In the genomic region with DNA sequence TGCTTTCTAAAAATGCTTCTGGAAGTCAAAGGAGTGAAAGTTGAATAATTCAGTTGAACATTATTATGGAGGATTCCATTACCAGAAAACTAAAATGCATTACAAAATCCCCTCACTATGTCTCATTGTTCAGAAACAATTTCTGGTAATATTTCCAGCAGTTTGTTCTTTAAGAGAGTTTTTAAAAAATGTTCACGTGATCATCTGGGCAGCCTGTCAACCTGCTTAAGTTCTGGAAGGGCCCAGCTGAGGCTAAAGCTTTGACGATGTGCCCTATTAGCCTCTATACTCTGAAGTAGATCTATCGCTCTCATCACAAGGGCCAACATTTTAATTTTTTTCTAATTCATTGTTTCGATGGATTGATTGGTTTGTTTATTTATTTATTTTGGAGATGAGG, we compare ENCODE assay signal across 27 cellular contexts.
"Had no signal": no experiment of that assay in that cellular context is flagged by ENCODE, and none has a peak within 500 bp of the region (broad histone marks: within the 10 kb centered on the region; RNA-seq: fewer than 3 reads in every experiment).

No MANE protein-coding gene starts in this region.

- H3K9me3 ChIP-seq: ascending aorta, left lung, ovary, thoracic aorta, vagina had no signal

- DNase-seq: activated CD4-positive, alpha-beta T cell treated with anti-CD3 and anti-CD28 coated beads for 48 hours; activated CD4-positive, alpha-beta T cell treated with anti-CD3 and anti-CD28 coated beads, Interleukin-2, amount 50 U/mL, for 48 hours; activated CD8-positive, alpha-beta memory T cell treated with anti-CD3 and anti-CD28 coated beads for 24 hours; activated effector memory CD4-positive, alpha-beta T cell treated with anti-CD3 and anti-CD28 coated beads, Interleukin-2, amount 50 U/mL, for 16 hours; activated naive CD4-positive, alpha-beta T cell treated with anti-CD3 and anti-CD28 coated beads, Interleukin-2, amount 10 ng/mL, durations not matched to agents 7 days and 5 days; activated naive CD8-positive, alpha-beta T cell treated with anti-CD3 and anti-CD28 coated beads, Interleukin-2, amount 10 ng/mL, durations not matched to agents 7 days and 5 days; activated T-cell treated with anti-CD3 and anti-CD28 coated beads, Interleukin-2, amount 50 U/mL, for 1 hour; glutamatergic neuron; left lung; mesendoderm; stimulated activated CD4-positive, alpha-beta T cell treated with anti-CD3 and anti-CD28 coated beads, Interleukin-2, amount 100 ng/mL, for 24 hours; stimulated activated naive CD4-positive, alpha-beta T cell; T-helper 9 cell had no signal

- H3K27me3 Mint-ChIP-seq: activated naive CD4-positive, alpha-beta T cell treated with anti-CD3 and anti-CD28 coated beads, Interleukin-2, amount 10 ng/mL, durations not matched to agents 7 days and 5 days; activated naive CD8-positive, alpha-beta T cell treated with anti-CD3 and anti-CD28 coated beads, Interleukin-2, amount 10 ng/mL, durations not matched to agents 7 days and 5 days; brain; type B pancreatic cell had no signal

- H3K4me3 ChIP-seq: ascending aorta, coronary artery, left lung, lung, ovary, smooth muscle cell, thoracic aorta, vagina had no signal

- H3K27me3 ChIP-seq: ascending aorta, left lung, ovary, vagina had no signal

- H3K36me3 ChIP-seq: ascending aorta, left lung, ovary, thoracic aorta, vagina had no signal

- H3K36me3 Mint-ChIP-seq: brain had no signal

- H3K27ac ChIP-seq: ascending aorta, coronary artery, thoracic aorta, vagina, VCaP had no signal

- ATAC-seq: activated CD4-positive, CD25-positive, alpha-beta regulatory T cell treated with anti-CD3 and anti-CD28 coated beads, Interleukin-2, amount 50 U/mL, for 24 hours; esophagus mucosa; left lung had no signal

- H3K4me3 Mint-ChIP-seq: activated naive CD4-positive, alpha-beta T cell treated with anti-CD3 and anti-CD28 coated beads, Interleukin-2, amount 10 ng/mL, durations not matched to agents 7 days and 5 days; activated naive CD8-positive, alpha-beta T cell treated with anti-CD3 and anti-CD28 coated beads, Interleukin-2, amount 10 ng/mL, durations not matched to agents 7 days and 5 days; activated T-helper 1 cell treated with anti-CD3 and anti-CD28 coated beads, Interleukin-12 subunit alpha, Interleukin-12 subunit beta, Interleukin-2, Interleukin-4 antibody, amounts not matched to agents 30 ng/mL and 10 ng/mL and 1 ng/mL, durations not matched to agents 14 hours and 24 hours and 36 hours; type B pancreatic cell had no signal

- H3K9me3 Mint-ChIP-seq: activated naive CD4-positive, alpha-beta T cell treated with anti-CD3 and anti-CD28 coated beads, Interleukin-2, amount 10 ng/mL, durations not matched to agents 7 days and 5 days; activated naive CD8-positive, alpha-beta T cell treated with anti-CD3 and anti-CD28 coated beads, Interleukin-2, amount 10 ng/mL, durations not matched to agents 7 days and 5 days; activated T-helper 1 cell treated with anti-CD3 and anti-CD28 coated beads, Interleukin-12 subunit alpha, Interleukin-12 subunit beta, Interleukin-2, Interleukin-4 antibody, amounts not matched to agents 30 ng/mL and 10 ng/mL and 1 ng/mL, durations not matched to agents 14 hours and 24 hours and 36 hours; type B pancreatic cell had no signal

- H3K27ac Mint-ChIP-seq: activated naive CD4-positive, alpha-beta T cell treated with anti-CD3 and anti-CD28 coated beads, Interleukin-2, amount 10 ng/mL, durations not matched to agents 7 days and 5 days; activated naive CD8-positive, alpha-beta T cell treated with anti-CD3 and anti-CD28 coated beads, Interleukin-2, amount 10 ng/mL, durations not matched to agents 7 days and 5 days; activated T-helper 1 cell treated with anti-CD3 and anti-CD28 coated beads, Interleukin-12 subunit alpha, Interleukin-12 subunit beta, Interleukin-2, Interleukin-4 antibody, amounts not matched to agents 30 ng/mL and 10 ng/mL and 1 ng/mL, durations not matched to agents 14 hours and 24 hours and 36 hours; progenitor cell of endocrine pancreas; type B pancreatic cell had no signal
